In genomic region chr1:167832693-167833092, GRCh38 we compare ENCODE assay signal across 1 cellular context.
TF ChIP-seq lines count a peak whose summit lies in the region.

No MANE protein-coding gene starts in this region.

TF ChIP-seq in WTC11, 78 proteins besides CTCF, POLR2A, EP300 and RAD21 (continued from another document):
- TF ChIP-seq ZSCAN18 (CRISPR knock-in tag; IDR thresholded peaks at IDR 0.05) (no peak), AFF4 (CRISPR knock-in tag; IDR thresholded peaks at IDR 0.05; ENCODE audit: borderline replicate concordance) (no peak)
- TF ChIP-seq, protein P1, sequence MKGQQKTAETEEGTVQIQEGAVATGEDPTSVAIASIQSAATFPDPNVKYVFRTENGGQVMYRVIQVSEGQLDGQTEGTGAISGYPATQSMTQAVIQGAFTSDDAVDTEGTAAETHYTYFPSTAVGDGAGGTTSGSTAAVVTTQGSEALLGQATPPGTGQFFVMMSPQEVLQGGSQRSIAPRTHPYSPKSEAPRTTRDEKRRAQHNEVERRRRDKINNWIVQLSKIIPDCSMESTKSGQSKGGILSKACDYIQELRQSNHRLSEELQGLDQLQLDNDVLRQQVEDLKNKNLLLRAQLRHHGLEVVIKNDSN (CRISPR knock-in tag; IDR thresholded peaks at IDR 0.05) = no peak
